In genomic region chr22:30086496-30086895, GRCh38 we compare ENCODE assay signal across 18 cellular contexts. TPM values are rescaled to one million over a fixed set of nuclear protein-coding genes. Genes with fewer than 3 reads are reported as not detected.
DNase-seq lines count a peak whose midpoint lies in the region; ATAC-seq, FAIRE-seq and TF ChIP-seq lines count a peak whose summit lies in the region.
"Had no signal": no experiment of that assay in that cellular context is flagged by ENCODE, and none has a peak within 500 bp of the region (broad histone marks: within the 10 kb centered on the region; RNA-seq: fewer than 3 reads in every experiment).

No MANE protein-coding gene starts in this region.

- peaks cover 30% of the 10 kb centered on the region for H3K4me1 Mint-ChIP-seq in T-helper 2 cell treated with Interferon-gamma antibody and Interleukin-4, amounts not matched to agents 5 μg/mL and 100 μg/mL, for 36 hours (ENCODE audit: low read depth)

- CTCF ChIA-PET in PC-9 (lab: Charles Lee), result interaction anchor here (0.6 kb wide), 1 partner anchor 154 kb away, joined by 3 read pairs; no protein-coding TSS in a partner anchor

- H3K27ac Mint-ChIP-seq in T-helper 2 cell treated with Interferon-gamma antibody and Interleukin-4, amounts not matched to agents 5 μg/mL and 100 μg/mL, for 36 hours, result no peak overlapping the region

- no peak for TF ChIP-seq POLR2A in GM12892 (IDR thresholded peaks at IDR 0.05; ENCODE audit: low read depth, low read length)

- FAIRE-seq in GM12892 (lab: Jason Lieb, UNC), result peak; percentile 30
- FAIRE-seq: A549, G401.6, GM12891, H1 had no signal

- H3K4me3 Mint-ChIP-seq in T-helper 2 cell treated with Interferon-gamma antibody and Interleukin-4, amounts not matched to agents 5 μg/mL and 100 μg/mL, for 36 hours, result peak overlapping the region; percentile 22
- H3K4me3 Mint-ChIP-seq: CD4-positive, alpha-beta memory T cell had no signal

- no peaks in the 10 kb centered on the region for H3K9me3 ChIP-seq in PC-9 (ENCODE audit: insufficient read depth, low read depth)
- H3K9me3 ChIP-seq: A549, BE2C had no signal

- no peaks in the 10 kb centered on the region for H3K79me2 ChIP-seq in PC-9 (ENCODE audit: low read depth)

- no peaks in the 10 kb centered on the region for H3K9me2 ChIP-seq in PC-9 (ENCODE audit: insufficient read depth)

- H3K36me3 ChIP-seq in PC-9 (ENCODE audit: low read depth), result no peaks in the 10 kb centered on the region
- H3K36me3 ChIP-seq: BE2C, HAP-1 had no signal

- no peaks in the 10 kb centered on the region for H3K27me3 ChIP-seq in PC-9 (ENCODE audit: insufficient read depth, low read depth)
- H3K27me3 ChIP-seq: BE2C had no signal

- BruUV-seq in PC-9 (replicated peaks; lab: Mats Ljungman, UMichigan), result no TSS peak

- H3K4me1 ChIP-seq in PC-9 (replicated peaks; ENCODE audit: insufficient read depth), result peaks cover 31% of the 10 kb centered on the region
- H3K4me1 ChIP-seq: BE2C had no signal

- no peak overlapping the region for H2AFZ ChIP-seq in PC-9

- TF ChIP-seq CTCF in PC-9 (conservative IDR thresholded peaks at IDR 0.05), result no peak

- H3K4me2 ChIP-seq in PC-9, result peak overlapping the region; percentile 29; the same call in 1 of the 2 replicates
- H3K4me2 ChIP-seq: A549 had no signal

- no peaks in the 10 kb centered on the region for H3K36me3 Mint-ChIP-seq in T-helper 2 cell treated with Interferon-gamma antibody and Interleukin-4, amounts not matched to agents 5 μg/mL and 100 μg/mL, for 36 hours (ENCODE audit: low read depth)
- H3K36me3 Mint-ChIP-seq: CD4-positive, alpha-beta memory T cell had no signal

- DNase-seq in GM12892 (ENCODE audit: insufficient read length) (no peak), PC-9 (no peak), epithelial cell of prostate (ENCODE audit: low read depth, low spot score) (no peak), globus pallidus (ENCODE audit: low spot score) (no peak), NCI-H1048 (lab: John Stamatoyannopoulos, UW) (no peak)
- DNase-seq in T-helper 2 cell treated with Interferon-gamma antibody and Interleukin-4, amounts not matched to agents 5 μg/mL and 100 μg/mL, for 36 hours (ENCODE audit: low spot score), result no peak
- DNase-seq: BE2C; CD4-positive, alpha-beta memory T cell; DMS79 had no signal

- H3K4me3 ChIP-seq in PC-9, result no peak overlapping the region
- H3K4me3 ChIP-seq: A549, HAP-1 had no signal

- no peaks in the 10 kb centered on the region for H4K20me1 ChIP-seq in PC-9 (ENCODE audit: insufficient read depth)

- no peak for ATAC-seq in GM21786 (IDR thresholded peaks at IDR 0.05; ENCODE audit: unreplicated experiment)
- ATAC-seq: A549 had no signal

- no peaks in the 10 kb centered on the region for H3K27me3 Mint-ChIP-seq in T-helper 2 cell treated with Interferon-gamma antibody and Interleukin-4, amounts not matched to agents 5 μg/mL and 100 μg/mL, for 36 hours (ENCODE audit: low read depth)
- H3K27me3 Mint-ChIP-seq: CD4-positive, alpha-beta memory T cell had no signal

- intact Hi-C loops in PC-9 (cut with micrococcal nuclease; ENCODE audit: unreplicated experiment), result loop anchor here (5.0 to 10.0 kb wide), 3 partner anchors 62 to 504 kb away; partner anchors contain the start of gene NIPSNAP1

- H3K27ac ChIP-seq in PC-9, result peak overlapping the region; percentile 83
- peak overlapping the region; percentile 72 for H3K27ac ChIP-seq in epithelial cell of prostate
- H3K27ac ChIP-seq: A549, C4-2B, HL-60 had no signal

- H3K9me3 Mint-ChIP-seq in T-helper 2 cell treated with Interferon-gamma antibody and Interleukin-4, amounts not matched to agents 5 μg/mL and 100 μg/mL, for 36 hours, result peaks cover 4% of the 10 kb centered on the region

- H3F3A ChIP-seq in PC-9 (ENCODE audit: insufficient read depth, low read depth), result peaks cover 38% of the 10 kb centered on the region

- POLR2A ChIA-PET in PC-9 (lab: Charles Lee; ENCODE audit: unreplicated experiment), result interaction anchor here (0.7 kb wide), 1 partner anchor 69 kb away, joined by 3 read pairs; no protein-coding TSS in a partner anchor

RNA-seq across cellular contexts. Expression of gene HORMAD2, which starts 6.2 kb away (rescaled TPM):
- not detected for polyA plus RNA-seq in GM12892 (2012; ENCODE audit: missing spikeins)
- 0.20 TPM in 1 of 2 replicates, not detected in the other for total RNA-seq in PC-9 (2021)
- total RNA-seq: CD4-positive, alpha-beta memory T cell; H1 had no signal
- polyA plus RNA-seq: A549; AG04450; CD4-positive, alpha-beta memory T cell had no signal
